ENCODE assay signal across 32 cellular contexts in the genomic region with DNA sequence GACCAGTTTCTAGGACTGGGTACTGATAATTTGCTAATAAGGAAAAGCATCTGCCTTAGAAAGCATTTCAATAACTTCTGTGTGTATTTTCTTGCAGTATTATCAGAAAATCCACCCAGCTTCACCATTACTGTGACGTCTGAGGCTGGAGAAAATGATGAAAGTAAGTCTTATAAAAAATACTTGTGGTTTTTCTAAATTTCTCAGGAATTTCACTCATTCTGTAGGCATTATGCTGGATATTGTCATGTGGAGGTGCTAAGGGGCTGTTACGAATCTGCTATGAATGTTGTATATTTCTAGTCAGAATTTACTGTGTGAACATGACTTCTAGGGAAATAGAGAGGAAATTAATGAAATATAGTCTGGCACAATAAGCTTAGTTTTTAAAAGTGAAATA. TPM values are rescaled to one million over a fixed set of nuclear protein-coding genes. Genes with fewer than 3 reads are reported as not detected.
DNase-seq lines count a peak whose midpoint lies in the region; ATAC-seq, FAIRE-seq and TF ChIP-seq lines count a peak whose summit lies in the region.
"Had no signal": no experiment of that assay in that cellular context is flagged by ENCODE, and none has a peak within 500 bp of the region (broad histone marks: within the 10 kb centered on the region; RNA-seq: fewer than 3 reads in every experiment).

No MANE protein-coding gene starts in this region.

- H3K27ac ChIP-seq in astrocyte (ENCODE audit: low read depth, low read length), result peak overlapping the region; percentile 28
- H3K27ac ChIP-seq in HepG2 (ENCODE audit: extremely low read length, insufficient read depth, low read length), result no peak overlapping the region
- H3K27ac ChIP-seq: heart left ventricle, lower lobe of right lung, right lobe of liver, suprapubic skin had no signal

- TF ChIP-seq CTCF in astrocyte (IDR thresholded peaks at IDR 0.05; ENCODE audit: insufficient read depth, low read depth, low read length) (no peak), fibroblast of villous mesenchyme (IDR thresholded peaks at IDR 0.05; ENCODE audit: insufficient read depth, low read depth, low read length) (no peak), HepG2 (CRISPR knock-in tag; IDR thresholded peaks at IDR 0.05) (no peak)

- CTCF ChIA-PET in HepG2 (lab: Yijun Ruan, JAX; ENCODE audit: low intra/inter-chr PET ratio, low total read pairs), result no interaction called here

- H2AFZ ChIP-seq in astrocyte (ENCODE audit: low read depth, low read length) (no peak overlapping the region), HepG2 (ENCODE audit: low read length) (no peak overlapping the region)

- no peak for TF ChIP-seq RAD21 in HepG2 (CRISPR knock-in tag; IDR thresholded peaks at IDR 0.05)

- BruUV-seq in HepG2 (replicated peaks; lab: Mats Ljungman, UMichigan), result no TSS peak

- no peaks in the 10 kb centered on the region for H3K4me1 ChIP-seq in astrocyte (ENCODE audit: insufficient read depth, low read length)
- peaks cover 8% of the 10 kb centered on the region for H3K4me1 ChIP-seq in HepG2 (ENCODE audit: insufficient read depth, low read length)
- H3K4me1 ChIP-seq: right lobe of liver, suprapubic skin had no signal

- 98% methylated on average over 2 of the region's 2 CpGs for WGBS in HepG2 (ENCODE audit: low lambda C conversion rate)

- no peaks in the 10 kb centered on the region for H3K9me3 Mint-ChIP-seq in astrocyte (ENCODE audit: unreplicated experiment)
- H3K9me3 Mint-ChIP-seq: activated CD8-positive, alpha-beta T cell treated with anti-CD3 and anti-CD28 coated beads for 36 hours; activated naive CD4-positive, alpha-beta T cell treated with anti-CD3 and anti-CD28 coated beads, Interleukin-2, amount 50 U/mL, for 24 hours; activated T-helper 17 cell treated with anti-CD3 and anti-CD28 coated beads, Interleukin-2, amount 50 U/mL, for 72 hours; CD4-positive, alpha-beta memory T cell; H9 had no signal

- H3K9me3 ChIP-seq in astrocyte (ENCODE audit: insufficient read depth, low read depth, low read length) (no peaks in the 10 kb centered on the region), HepG2 (ENCODE audit: low read length) (no peaks in the 10 kb centered on the region)
- H3K9me3 ChIP-seq: heart left ventricle, lower lobe of right lung, mucosa of descending colon, right lobe of liver, suprapubic skin had no signal

- H3K9ac ChIP-seq in astrocyte (ENCODE audit: low read length) (no peak overlapping the region), HepG2 (ENCODE audit: insufficient read depth, low read depth, low read length) (no peak overlapping the region)

- FAIRE-seq in astrocyte (lab: Jason Lieb, UNC) (no peak), HepG2 (lab: Jason Lieb, UNC) (no peak)
- FAIRE-seq: RCC 7860 had no signal

- POLR2A ChIA-PET in HepG2 (lab: Yijun Ruan, JAX), result no interaction called here

- no peaks in the 10 kb centered on the region for H3K27me3 Mint-ChIP-seq in astrocyte (ENCODE audit: low read depth, unreplicated experiment)
- H3K27me3 Mint-ChIP-seq: activated CD8-positive, alpha-beta T cell treated with anti-CD3 and anti-CD28 coated beads for 36 hours; activated naive CD4-positive, alpha-beta T cell treated with anti-CD3 and anti-CD28 coated beads, Interleukin-2, amount 50 U/mL, for 24 hours; activated T-helper 17 cell treated with anti-CD3 and anti-CD28 coated beads, Interleukin-2, amount 50 U/mL, for 72 hours; CD4-positive, alpha-beta memory T cell had no signal

- H3K36me3 Mint-ChIP-seq in astrocyte (ENCODE audit: low read depth, unreplicated experiment), result peaks cover 12% of the 10 kb centered on the region

- no peak overlapping the region for H3K4me3 Mint-ChIP-seq in astrocyte (ENCODE audit: unreplicated experiment)
- H3K4me3 Mint-ChIP-seq: activated CD8-positive, alpha-beta T cell treated with anti-CD3 and anti-CD28 coated beads for 36 hours; activated naive CD4-positive, alpha-beta T cell treated with anti-CD3 and anti-CD28 coated beads, Interleukin-2, amount 50 U/mL, for 24 hours; activated T-helper 17 cell treated with anti-CD3 and anti-CD28 coated beads, Interleukin-2, amount 50 U/mL, for 72 hours; CD4-positive, alpha-beta memory T cell; H9 had no signal

- H3K79me2 ChIP-seq in astrocyte (ENCODE audit: insufficient read depth, low read length) (peaks cover 70% of the 10 kb centered on the region), HepG2 (ENCODE audit: insufficient read depth, low read length) (peaks cover 31% of the 10 kb centered on the region)

- peaks cover 20% of the 10 kb centered on the region for H3K4me1 Mint-ChIP-seq in astrocyte (ENCODE audit: low read depth, unreplicated experiment)
- H3K4me1 Mint-ChIP-seq: H9 had no signal

- intact Hi-C loops in HepG2 (cut with micrococcal nuclease; ENCODE audit: unreplicated experiment), result no loop called here

- in situ Hi-C loops in HepG2 (cut with HindIII; ENCODE audit: extremely low pct_ligation_motif_present, low pct_unique_long_range_greater_than_20kb), result no loop called here

- TF ChIP-seq POLR2A in HepG2 (IDR thresholded peaks at IDR 0.05; ENCODE audit: insufficient read depth in 1 of 2, low read depth in 2 of 2, low read length in 2 of 2), result no peak

- H3K36me3 ChIP-seq in astrocyte (ENCODE audit: insufficient read depth, low read length) (peaks cover 14% of the 10 kb centered on the region), HepG2 (replicated peaks in 1 of 2; ENCODE audit: control insufficient read depth in 1 of 2, insufficient read depth in 2 of 2, low read length in 2 of 2) (peaks cover 7 to 17% of the 10 kb centered on the region in 2 experiments)
- H3K36me3 ChIP-seq: right lobe of liver had no signal

- no peak overlapping the region for H3K4me3 ChIP-seq in astrocyte (ENCODE audit: insufficient read depth, low read depth, low read length)
- no peak overlapping the region for H3K4me3 ChIP-seq in fibroblast of villous mesenchyme (ENCODE audit: low read depth, low read length)
- no peak overlapping the region for H3K4me3 ChIP-seq in HepG2 (replicated peaks in 1 of 3; ENCODE audit: insufficient read depth in 1 of 3, low read depth in 2 of 3, low read length in 3 of 3)
- H3K4me3 ChIP-seq: heart left ventricle, lower lobe of right lung, mucosa of descending colon, right lobe of liver, suprapubic skin had no signal

- TF ChIP-seq EP300 in HepG2 (IDR thresholded peaks at IDR 0.05; ENCODE audit: low read depth in 2 of 2, low read length in 2 of 2) (no peak), HepG2 (CRISPR knock-in tag; IDR thresholded peaks at IDR 0.05; ENCODE audit: borderline replicate concordance) (no peak)

- peak overlapping the region; percentile 48 for H3K27ac Mint-ChIP-seq in astrocyte (ENCODE audit: unreplicated experiment)
- H3K27ac Mint-ChIP-seq: activated naive CD4-positive, alpha-beta T cell treated with anti-CD3 and anti-CD28 coated beads, Interleukin-2, amount 50 U/mL, for 24 hours; H9 had no signal

- peak; percentile 71 for DNase-seq in HCEC 1CT
- peak; percentile 69 for DNase-seq in astrocyte (ENCODE audit: low read depth)
- peak; percentile 82 for DNase-seq in fibroblast of villous mesenchyme (ENCODE audit: low read depth)
- DNase-seq in cerebellar nuclear complex (lab: John Stamatoyannopoulos, UW), result no peak
- DNase-seq in NCI-H2029 treated with DMSO at 0.1 percent for 48 hours (lab: John Stamatoyannopoulos, UW), result no peak
- DNase-seq in KG1 (lab: John Stamatoyannopoulos, UW), result no peak
- DNase-seq in HepG2 (ENCODE audit: low spot score), result no peak
- DNase-seq: activated CD8-positive, alpha-beta T cell treated with anti-CD3 and anti-CD28 coated beads for 36 hours; anterior cingulate cortex; CD4-positive, alpha-beta memory T cell; foreskin fibroblast; H9; heart left ventricle; lower lobe of right lung; mucosa of descending colon; NCI-H1105 treated with DMSO at 0.1 percent for 48 hours; NCI-H774; right lobe of liver; SIG-M5; stimulated activated CD4-positive, alpha-beta T cell treated with anti-CD3 and anti-CD28 coated beads, Interleukin-15, amount 100 ng/mL, for 24 hours; stimulated activated naive CD4-positive, alpha-beta T cell; T-helper 1 cell had no signal

- H3K4me2 ChIP-seq in astrocyte (ENCODE audit: low read length), result peak overlapping the region; percentile 14
- H3K4me2 ChIP-seq in HepG2 (ENCODE audit: low read depth, low read length), result no peak overlapping the region

- H4K20me1 ChIP-seq in astrocyte (ENCODE audit: insufficient read depth, low read length) (peaks cover 25% of the 10 kb centered on the region), HepG2 (ENCODE audit: insufficient read depth, low read length) (no peaks in the 10 kb centered on the region)

- H3K27me3 ChIP-seq in astrocyte (ENCODE audit: insufficient read depth, low read length) (no peaks in the 10 kb centered on the region), HepG2 (ENCODE audit: control insufficient read depth in 1 of 2, insufficient read depth in 2 of 2, low read length in 2 of 2) (no peaks in the 10 kb centered on the region)
- H3K27me3 ChIP-seq: heart left ventricle, right lobe of liver, suprapubic skin had no signal

- no peak for ATAC-seq in HepG2
- ATAC-seq: activated CD4-positive, CD25-positive, alpha-beta regulatory T cell treated with anti-CD3 and anti-CD28 coated beads, Interleukin-2, amount 50 U/mL, for 24 hours; activated CD8-positive, alpha-beta T cell treated with anti-CD3 and anti-CD28 coated beads for 36 hours; activated T-helper 17 cell treated with anti-CD3 and anti-CD28 coated beads, Interleukin-2, amount 50 U/mL, for 72 hours; heart left ventricle; lower lobe of right lung; mucosa of descending colon; right lobe of liver had no signal

RNA-seq across cellular contexts. Expression of a gene that starts 8.9 kb away (rescaled TPM):
- 42.1 and 45.1 TPM in 2 replicates for total RNA-seq in astrocyte
- 31.9 and 45.3 TPM in 2 replicates for total RNA-seq in fibroblast of villous mesenchyme
- 67.1 and 90.5 TPM in 2 replicates for total RNA-seq in HepG2 (2016; rRNA removed; fragmentation: Illumina TruSeq; extraction: Trizol)
- 105 and 125 TPM in 2 replicates for total RNA-seq in HepG2 (2016; cell fraction: cytosol; rRNA removed; fragmentation: Illumina TruSeq; extraction: Trizol; ENCODE audit: low read depth)
- 63.5 and 89.9 TPM in 2 replicates for total RNA-seq in HepG2 (2016; cell fraction: insoluble cytoplasmic fraction; rRNA removed; fragmentation: Illumina TruSeq; extraction: Trizol)
- 130 and 134 TPM in 2 replicates for total RNA-seq in HepG2 (2016; cell fraction: membrane; rRNA removed; fragmentation: Illumina TruSeq; extraction: Trizol)
- total RNA-seq in HepG2 (2016; cell fraction: nucleus; rRNA removed; fragmentation: Illumina TruSeq; extraction: Trizol), result 31.8 and 32.2 TPM in 2 replicates
- 20.9 and 27.4 TPM in 2 replicates for polyA plus RNA-seq in HepG2 (2011; rRNA removed)
- polyA plus RNA-seq in HepG2 (2011; cell fraction: cytosol; rRNA removed), result 15.5 and 18.4 TPM in 2 replicates
- 4.1 and 4.9 TPM in 2 replicates for polyA plus RNA-seq in HepG2 (2011; cell fraction: nucleus; rRNA removed)
- polyA plus RNA-seq in HepG2 (2012), result 36.7 and 37.0 TPM in 2 replicates
- 175 and 218 TPM in 2 replicates for polyA plus RNA-seq in HepG2 (2016; cell fraction: cytosol; fragmentation: Illumina TruSeq; extraction: Trizol; ENCODE audit: low read depth)
- polyA plus RNA-seq in HepG2 (2016; cell fraction: insoluble cytoplasmic fraction; fragmentation: Illumina TruSeq; extraction: Trizol; ENCODE audit: low read depth), result 130 and 131 TPM in 2 replicates
- polyA plus RNA-seq in HepG2 (2016; cell fraction: membrane; fragmentation: Illumina TruSeq; extraction: Trizol; ENCODE audit: low read depth), result 166 and 180 TPM in 2 replicates
- 53.5 and 59.6 TPM in 2 replicates for polyA plus RNA-seq in HepG2 (2016; cell fraction: nucleus; fragmentation: Illumina TruSeq; extraction: Trizol; ENCODE audit: insufficient read depth, low read depth)
- polyA minus RNA-seq in HepG2 (2011; rRNA and poly(A)+ RNA removed; ENCODE audit: low replicate concordance), result 8.1 and 8.3 TPM in 2 replicates
- polyA minus RNA-seq in HepG2 (2011; cell fraction: cytosol; rRNA and poly(A)+ RNA removed), result 8.3 and 9.7 TPM in 2 replicates
- 8.8 and 13.2 TPM in 2 replicates for polyA minus RNA-seq in HepG2 (2011; cell fraction: nucleus; rRNA and poly(A)+ RNA removed)

RNA-seq across cellular contexts. Expression of a gene that starts 26.6 kb away (rescaled TPM):
- total RNA-seq in astrocyte (0.20 TPM in 1 of 2 replicates, not detected in the other), fibroblast of villous mesenchyme (not detected in 2 replicates), HepG2 (2016; rRNA removed; fragmentation: Illumina TruSeq; extraction: Trizol) (not detected in 2 replicates)
- total RNA-seq in HepG2 (2016; cell fraction: cytosol; rRNA removed; fragmentation: Illumina TruSeq; extraction: Trizol; ENCODE audit: low read depth), result not detected in 2 replicates
- total RNA-seq in HepG2 (2016; cell fraction: insoluble cytoplasmic fraction; rRNA removed; fragmentation: Illumina TruSeq; extraction: Trizol), result not detected in 2 replicates
- total RNA-seq in HepG2 (2016; cell fraction: membrane; rRNA removed; fragmentation: Illumina TruSeq; extraction: Trizol), result not detected in 2 replicates
- not detected in 2 replicates for total RNA-seq in HepG2 (2016; cell fraction: nucleus; rRNA removed; fragmentation: Illumina TruSeq; extraction: Trizol)
- not detected in 2 replicates for polyA plus RNA-seq in HepG2 (2011; rRNA removed)
- 0.05 TPM in 2 replicates for polyA plus RNA-seq in HepG2 (2011; cell fraction: cytosol; rRNA removed)
- polyA plus RNA-seq in HepG2 (2011; cell fraction: nucleus; rRNA removed), result not detected in 2 replicates
- polyA plus RNA-seq in HepG2 (2012), result 0.44 TPM in 1 of 2 replicates, not detected in the other
- polyA plus RNA-seq in HepG2 (2016; cell fraction: cytosol; fragmentation: Illumina TruSeq; extraction: Trizol; ENCODE audit: low read depth), result not detected in 2 replicates
- not detected in 2 replicates for polyA plus RNA-seq in HepG2 (2016; cell fraction: insoluble cytoplasmic fraction; fragmentation: Illumina TruSeq; extraction: Trizol; ENCODE audit: low read depth)
- not detected in 2 replicates for polyA plus RNA-seq in HepG2 (2016; cell fraction: membrane; fragmentation: Illumina TruSeq; extraction: Trizol; ENCODE audit: low read depth)
- polyA plus RNA-seq in HepG2 (2016; cell fraction: nucleus; fragmentation: Illumina TruSeq; extraction: Trizol; ENCODE audit: insufficient read depth, low read depth), result not detected in 2 replicates
- 0.28 TPM in 1 of 2 replicates, not detected in the other for polyA minus RNA-seq in HepG2 (2011; rRNA and poly(A)+ RNA removed; ENCODE audit: low replicate concordance)
- not detected in 2 replicates for polyA minus RNA-seq in HepG2 (2011; cell fraction: cytosol; rRNA and poly(A)+ RNA removed)
- polyA minus RNA-seq in HepG2 (2011; cell fraction: nucleus; rRNA and poly(A)+ RNA removed), result not detected in 2 replicates
- total RNA-seq: activated CD8-positive, alpha-beta T cell treated with anti-CD3 and anti-CD28 coated beads for 36 hours; activated T-helper 17 cell treated with anti-CD3 and anti-CD28 coated beads, Interleukin-2, amount 50 U/mL, for 72 hours; CD4-positive, alpha-beta memory T cell; H9; kidney epithelial cell; lower lobe of right lung; MCF 10A; mucosa of descending colon; posterior vena cava; right lobe of liver; urinary bladder had no signal
- polyA plus RNA-seq: CD4-positive, alpha-beta memory T cell; neural cell; urinary bladder had no signal

RNA-seq across cellular contexts. Expression of a gene that starts 34.7 kb away (rescaled TPM):
- total RNA-seq in astrocyte (not detected in 2 replicates), fibroblast of villous mesenchyme (under 0.01 TPM in 1 of 2 replicates, not detected in the other), HepG2 (2016; rRNA removed; fragmentation: Illumina TruSeq; extraction: Trizol) (not detected in 2 replicates)
- total RNA-seq in HepG2 (2016; cell fraction: cytosol; rRNA removed; fragmentation: Illumina TruSeq; extraction: Trizol; ENCODE audit: low read depth), result not detected in 2 replicates
- total RNA-seq in HepG2 (2016; cell fraction: insoluble cytoplasmic fraction; rRNA removed; fragmentation: Illumina TruSeq; extraction: Trizol), result not detected in 2 replicates
- total RNA-seq in HepG2 (2016; cell fraction: membrane; rRNA removed; fragmentation: Illumina TruSeq; extraction: Trizol), result not detected in 2 replicates
- not detected in 2 replicates for total RNA-seq in HepG2 (2016; cell fraction: nucleus; rRNA removed; fragmentation: Illumina TruSeq; extraction: Trizol)
- not detected in 2 replicates for polyA plus RNA-seq in HepG2 (2011; rRNA removed)
- not detected in 2 replicates for polyA plus RNA-seq in HepG2 (2011; cell fraction: cytosol; rRNA removed)
- not detected in 2 replicates for polyA plus RNA-seq in HepG2 (2011; cell fraction: nucleus; rRNA removed)
- not detected in 2 replicates for polyA plus RNA-seq in HepG2 (2012)
- not detected in 2 replicates for polyA plus RNA-seq in HepG2 (2016; cell fraction: cytosol; fragmentation: Illumina TruSeq; extraction: Trizol; ENCODE audit: low read depth)
- polyA plus RNA-seq in HepG2 (2016; cell fraction: insoluble cytoplasmic fraction; fragmentation: Illumina TruSeq; extraction: Trizol; ENCODE audit: low read depth), result not detected in 2 replicates
- polyA plus RNA-seq in HepG2 (2016; cell fraction: membrane; fragmentation: Illumina TruSeq; extraction: Trizol; ENCODE audit: low read depth), result not detected in 2 replicates
- polyA plus RNA-seq in HepG2 (2016; cell fraction: nucleus; fragmentation: Illumina TruSeq; extraction: Trizol; ENCODE audit: insufficient read depth, low read depth), result not detected in 2 replicates
- 2.7 TPM in 1 of 2 replicates, not detected in the other for polyA minus RNA-seq in HepG2 (2011; rRNA and poly(A)+ RNA removed; ENCODE audit: low replicate concordance)
- polyA minus RNA-seq in HepG2 (2011; cell fraction: cytosol; rRNA and poly(A)+ RNA removed), result not detected in 2 replicates
- polyA minus RNA-seq in HepG2 (2011; cell fraction: nucleus; rRNA and poly(A)+ RNA removed), result not detected in 2 replicates
- total RNA-seq: activated CD8-positive, alpha-beta T cell treated with anti-CD3 and anti-CD28 coated beads for 36 hours; activated T-helper 17 cell treated with anti-CD3 and anti-CD28 coated beads, Interleukin-2, amount 50 U/mL, for 72 hours; CD4-positive, alpha-beta memory T cell; H9; kidney epithelial cell; lower lobe of right lung; MCF 10A; mucosa of descending colon; suprapubic skin had no signal
- polyA plus RNA-seq: CD4-positive, alpha-beta memory T cell; heart left ventricle; neural cell had no signal

RNA-seq across cellular contexts. Expression of a gene that starts 36.1 kb away (rescaled TPM):
- total RNA-seq in astrocyte (0.48 and 0.72 TPM in 2 replicates), fibroblast of villous mesenchyme (under 0.01 and 0.32 TPM in 2 replicates), HepG2 (2016; rRNA removed; fragmentation: Illumina TruSeq; extraction: Trizol) (0.14 and 0.40 TPM in 2 replicates)
- total RNA-seq in HepG2 (2016; cell fraction: cytosol; rRNA removed; fragmentation: Illumina TruSeq; extraction: Trizol; ENCODE audit: low read depth), result 0.09 and 0.20 TPM in 2 replicates
- total RNA-seq in HepG2 (2016; cell fraction: insoluble cytoplasmic fraction; rRNA removed; fragmentation: Illumina TruSeq; extraction: Trizol), result 0.27 and 0.41 TPM in 2 replicates
- total RNA-seq in HepG2 (2016; cell fraction: membrane; rRNA removed; fragmentation: Illumina TruSeq; extraction: Trizol), result 0.14 and 0.34 TPM in 2 replicates
- 0.75 and 0.78 TPM in 2 replicates for total RNA-seq in HepG2 (2016; cell fraction: nucleus; rRNA removed; fragmentation: Illumina TruSeq; extraction: Trizol)
- 0.08 and 0.24 TPM in 2 replicates for polyA plus RNA-seq in HepG2 (2011; rRNA removed)
- 0.05 and 0.12 TPM in 2 replicates for polyA plus RNA-seq in HepG2 (2011; cell fraction: cytosol; rRNA removed)
- polyA plus RNA-seq in HepG2 (2011; cell fraction: nucleus; rRNA removed), result 0.29 and 0.36 TPM in 2 replicates
- 0.04 and 0.24 TPM in 2 replicates for polyA plus RNA-seq in HepG2 (2012)
- polyA plus RNA-seq in HepG2 (2016; cell fraction: cytosol; fragmentation: Illumina TruSeq; extraction: Trizol; ENCODE audit: low read depth), result 0.07 TPM in 1 of 2 replicates, not detected in the other
- 0.08 and 0.22 TPM in 2 replicates for polyA plus RNA-seq in HepG2 (2016; cell fraction: insoluble cytoplasmic fraction; fragmentation: Illumina TruSeq; extraction: Trizol; ENCODE audit: low read depth)
- polyA plus RNA-seq in HepG2 (2016; cell fraction: membrane; fragmentation: Illumina TruSeq; extraction: Trizol; ENCODE audit: low read depth), result 0.14 and 0.32 TPM in 2 replicates
- 1.3 and 1.8 TPM in 2 replicates for polyA plus RNA-seq in HepG2 (2016; cell fraction: nucleus; fragmentation: Illumina TruSeq; extraction: Trizol; ENCODE audit: insufficient read depth, low read depth)
- polyA minus RNA-seq in HepG2 (2011; rRNA and poly(A)+ RNA removed; ENCODE audit: low replicate concordance), result 0.20 TPM in 1 of 2 replicates, not detected in the other
- not detected in 2 replicates for polyA minus RNA-seq in HepG2 (2011; cell fraction: cytosol; rRNA and poly(A)+ RNA removed)
- 0.62 and 1.2 TPM in 2 replicates for polyA minus RNA-seq in HepG2 (2011; cell fraction: nucleus; rRNA and poly(A)+ RNA removed)
- total RNA-seq: MCF 10A had no signal
- polyA plus RNA-seq: CD4-positive, alpha-beta memory T cell had no signal

Comparison
In these comparisons a context has a peak if more than half of its experiments do, and no peak if none do; other contexts are left out.
1. DNase-seq: peak in HCEC 1CT (single experiment), astrocyte (single experiment) and fibroblast of villous mesenchyme (single experiment); none in cerebellar nuclear complex (0 of 2), NCI-H2029 treated with DMSO at 0.1 percent for 48 hours (single experiment), KG1 (single experiment) and HepG2 (single experiment).